Comparison of ENCODE assay signal across 19 cellular contexts in genomic region chr5:173496883-173497255, GRCh38.
A peak's percentile ranks its signal among the peaks of the same experiment; 100 is the strongest.
DNase-seq lines count a peak whose midpoint lies in the region; ATAC-seq and TF ChIP-seq lines count a peak whose summit lies in the region.
"Had no signal": no experiment of that assay in that cellular context is flagged by ENCODE, and none has a peak within 500 bp of the region (broad histone marks: within the 10 kb centered on the region; RNA-seq: fewer than 3 reads in every experiment).

No MANE protein-coding gene starts in this region.

- H2BK12ac ChIP-seq in trophoblast cell (ENCODE audit: low read length), result no peak overlapping the region

- no peak overlapping the region for H2AK5ac ChIP-seq in trophoblast cell (ENCODE audit: low read length)

- no peak overlapping the region for H2BK5ac ChIP-seq in trophoblast cell (ENCODE audit: low read depth, low read length, poor library complexity)

- intact Hi-C loops in right cardiac atrium (cut with DNase I) (no loop called here), Right ventricle myocardium superior (cut with DNase I) (no loop called here), psoas muscle (cut with DNase I) (loop anchor here (5.0 kb wide), 3 partner anchors 40 to 170 kb away; partner anchors contain the start of gene STC2 (in 1 of the 2)), vagina (cut with DNase I) (no loop called here)

- H4K91ac ChIP-seq in trophoblast cell (ENCODE audit: low read depth, low read length), result no peak overlapping the region

- H4K12ac ChIP-seq in trophoblast cell (ENCODE audit: low read depth, low read length), result no peak overlapping the region

- TF ChIP-seq POLR2A in gastroesophageal sphincter (IDR thresholded peaks at IDR 0.05) (no peak), vagina (IDR thresholded peaks at IDR 0.05) (no peak)

- no peak overlapping the region for H3K9ac ChIP-seq in trophoblast cell (ENCODE audit: low read length)
- H3K9ac ChIP-seq: BLaER1 treated with 17β-estradiol and CSF1 and Interleukin-3, amounts not matched to agents 10 nM and 100 nM had no signal

- H3K4me3 ChIP-seq in right cardiac atrium (ENCODE audit: low read length), result no peak overlapping the region
- H3K4me3 ChIP-seq in gastroesophageal sphincter, result no peak overlapping the region
- H3K4me3 ChIP-seq in psoas muscle, result no peak overlapping the region
- no peak overlapping the region for H3K4me3 ChIP-seq in vagina
- H3K4me3 ChIP-seq in trophoblast cell (ENCODE audit: low read depth, low read length), result no peak overlapping the region
- H3K4me3 ChIP-seq: A549; BLaER1 treated with 17β-estradiol and CSF1 and Interleukin-3, amounts not matched to agents 10 nM and 100 nM had no signal

- H3K23ac ChIP-seq in trophoblast cell (ENCODE audit: low read length), result no peak overlapping the region

- H3K79me2 ChIP-seq in trophoblast cell (ENCODE audit: control insufficient read depth, insufficient read depth, low read length, poor library complexity), result no peaks in the 10 kb centered on the region

- no peak overlapping the region for H3K4ac ChIP-seq in trophoblast cell (ENCODE audit: low read depth, low read length)

- no peaks in the 10 kb centered on the region for H3K9me3 ChIP-seq in right cardiac atrium (ENCODE audit: control insufficient read depth, low read length)
- H3K9me3 ChIP-seq in gastroesophageal sphincter, result no peaks in the 10 kb centered on the region
- H3K9me3 ChIP-seq in psoas muscle, result no peaks in the 10 kb centered on the region
- no peaks in the 10 kb centered on the region for H3K9me3 ChIP-seq in vagina
- H3K9me3 ChIP-seq in trophoblast cell (ENCODE audit: insufficient read depth, low read depth, low read length), result peaks cover 1% of the 10 kb centered on the region
- H3K9me3 ChIP-seq: A549 had no signal

- no peak overlapping the region for H3K4me2 ChIP-seq in trophoblast cell (ENCODE audit: low read length)
- H3K4me2 ChIP-seq: A549; BLaER1 treated with 17β-estradiol and CSF1 and Interleukin-3, amounts not matched to agents 10 nM and 100 nM had no signal

- H3K27ac ChIP-seq in right cardiac atrium (ENCODE audit: low read length), result peak overlapping the region; percentile 68
- peak overlapping the region; percentile 65 to 94 (median 88) for H3K27ac ChIP-seq in gastroesophageal sphincter
- peak overlapping the region; percentile 69 for H3K27ac ChIP-seq in psoas muscle
- no peak overlapping the region for H3K27ac ChIP-seq in vagina
- no peak overlapping the region for H3K27ac ChIP-seq in trophoblast cell (ENCODE audit: low read depth, low read length)
- H3K27ac ChIP-seq: A549; BLaER1 treated with 17β-estradiol and CSF1 and Interleukin-3, amounts not matched to agents 10 nM and 100 nM had no signal

- H3K27me3 ChIP-seq in right cardiac atrium (ENCODE audit: control insufficient read depth, insufficient read depth), result no peaks in the 10 kb centered on the region
- no peaks in the 10 kb centered on the region for H3K27me3 ChIP-seq in gastroesophageal sphincter
- H3K27me3 ChIP-seq in psoas muscle (ENCODE audit: insufficient read depth in 3 of 3, low read length in 2 of 3), result no peaks in the 10 kb centered on the region
- H3K27me3 ChIP-seq in vagina, result no peaks in the 10 kb centered on the region
- H3K27me3 ChIP-seq in trophoblast cell (ENCODE audit: insufficient read depth, low read length), result no peaks in the 10 kb centered on the region
- H3K27me3 ChIP-seq: BLaER1 treated with 17β-estradiol and CSF1 and Interleukin-3, amounts not matched to agents 10 nM and 100 nM had no signal

- H3K4me1 ChIP-seq in right cardiac atrium (ENCODE audit: control insufficient read depth, insufficient read depth, low read length), result peaks cover 4% of the 10 kb centered on the region
- H3K4me1 ChIP-seq in gastroesophageal sphincter, result peaks cover 26 to 76% (median 37%) of the 10 kb centered on the region in 3 donors
- peaks cover 56% of the 10 kb centered on the region for H3K4me1 ChIP-seq in psoas muscle
- peaks cover 10% of the 10 kb centered on the region for H3K4me1 ChIP-seq in vagina
- peaks cover 2 to 8% of the 10 kb centered on the region in 2 experiments for H3K4me1 ChIP-seq in trophoblast cell (ENCODE audit: control insufficient read depth in 1 of 2, insufficient read depth in 2 of 2, low read length in 2 of 2)
- H3K4me1 ChIP-seq: A549 had no signal

- no peak overlapping the region for H3K18ac ChIP-seq in trophoblast cell (ENCODE audit: low read length)

- 70% methylated on average over 6 of the region's 6 CpGs for WGBS in right cardiac atrium
- WGBS in gastroesophageal sphincter (ENCODE audit: low coverage in 1 of 2), 2 donors, result 86 to 91% methylated on average over 3 to 6 of the region's 6 CpGs
- WGBS in psoas muscle, 3 donors, result 86 to 91% (median 87%) methylated on average over 6 of the region's 6 CpGs
- WGBS in trophoblast cell (ENCODE audit: extremely low coverage, insufficient coverage, insufficient read length), result no CpG with 5 or more reads among the region's 6 CpGs

- H3K79me1 ChIP-seq in trophoblast cell (ENCODE audit: low read length), result no peaks in the 10 kb centered on the region

- no peak overlapping the region for H4K8ac ChIP-seq in trophoblast cell (ENCODE audit: low read depth, low read length)

- TF ChIP-seq EP300 in gastroesophageal sphincter (IDR thresholded peaks at IDR 0.05), result no peak

- H2AFZ ChIP-seq in trophoblast cell (ENCODE audit: insufficient read depth, low read length, poor library complexity), result no peak overlapping the region

- no peak overlapping the region for H2BK120ac ChIP-seq in trophoblast cell (ENCODE audit: insufficient read depth, low read length, poor library complexity)

- TF ChIP-seq CTCF in gastroesophageal sphincter (IDR thresholded peaks at IDR 0.05) (no peak), psoas muscle (IDR thresholded peaks at IDR 0.05) (no peak), vagina (IDR thresholded peaks at IDR 0.05) (no peak)

- ATAC-seq in right cardiac atrium, result peak in 1 of 2 donors; percentile 30
- ATAC-seq in Right ventricle myocardium superior (ENCODE audit: poor library complexity), result no peak
- no peak for ATAC-seq in gastroesophageal sphincter
- ATAC-seq in psoas muscle, result no peak
- ATAC-seq: A549 had no signal

- no peak overlapping the region for H3K14ac ChIP-seq in trophoblast cell (ENCODE audit: low read length)

- H3K36me3 ChIP-seq in gastroesophageal sphincter (no peaks in the 10 kb centered on the region), psoas muscle (ENCODE audit: insufficient read depth in 1 of 2, low read depth in 1 of 2) (no peaks in the 10 kb centered on the region), vagina (no peaks in the 10 kb centered on the region), trophoblast cell (ENCODE audit: control insufficient read depth in 1 of 2, insufficient read depth in 2 of 2, low read length in 2 of 2) (no peaks in the 10 kb centered on the region)
- H3K36me3 ChIP-seq: BLaER1 treated with 17β-estradiol and CSF1 and Interleukin-3, amounts not matched to agents 10 nM and 100 nM had no signal

- peak in 2 of 3 donors; percentile 58 to 68 for DNase-seq in right cardiac atrium
- DNase-seq in Right ventricle myocardium superior, result no peak
- DNase-seq in psoas muscle, result no peak
- DNase-seq in vagina (ENCODE audit: extremely low spot score in 2 of 2), result peak; percentile 34 to 42
- no peak for DNase-seq in GM19240 (ENCODE audit: insufficient read length, low spot score)
- DNase-seq in T-helper 9 cell, result no peak
- no peak for DNase-seq in trophoblast cell
- DNase-seq: CD8-positive, alpha-beta memory T cell; DMS79; HCEC 1CT; KG1; NCI-H1436; NCI-H2029 treated with DMSO at 0.1 percent for 48 hours; NCI-H2171 treated with DMSO at 0.1 percent for 48 hours; NCI-H748 treated with DMSO at 0.1 percent for 48 hours; RPMI8226 had no signal

Comparison
In these comparisons a context has a peak if more than half of its experiments do, and no peak if none do; other contexts are left out.
1. DNase-seq: peak in right cardiac atrium (2 of 3) and vagina (2 of 2); none in Right ventricle myocardium superior (single experiment), psoas muscle (0 of 2), GM19240 (single experiment), T-helper 9 cell (single experiment) and trophoblast cell (0 of 2).
2. H3K27ac ChIP-seq: peak in right cardiac atrium (single experiment), gastroesophageal sphincter (4 of 4) and psoas muscle (single experiment); none in vagina (single experiment) and trophoblast cell (single experiment).
3. intact Hi-C loops: an anchor here in psoas muscle (5.0 kb wide); none called in right cardiac atrium, Right ventricle myocardium superior and vagina.